ENCODE assay signal across 1 cellular context in genomic region chr19:10532457-10532856, GRCh38.
A peak's percentile ranks its signal among the peaks of the same experiment; 100 is the strongest.
TF ChIP-seq lines count a peak whose summit lies in the region.

No MANE protein-coding gene starts in this region.

TF ChIP-seq in GM12878, 131 proteins besides CTCF, POLR2A, EP300 and RAD21:
- TF ChIP-seq ZNF217 (IDR thresholded peaks at IDR 0.05) = peak; percentile 61; the same call in 1 of the 2 replicates
- no peak for TF ChIP-seq CBX3 (IDR thresholded peaks at IDR 0.05; ENCODE audit: borderline replicate concordance, low read depth)
